In genomic region chrX:47618923-47619485, GRCh38 we compare ENCODE assay signal across 2 cellular contexts.
TF ChIP-seq lines count a peak whose summit lies in the region.

No MANE protein-coding gene starts in this region.

TF ChIP-seq in HEK293T, 16 proteins besides CTCF, POLR2A, EP300 and RAD21:
- TF ChIP-seq BHLHE40 (IDR thresholded peaks at IDR 0.05; ENCODE audit: borderline replicate concordance): no peak
- no peak for TF ChIP-seq HDGF (IDR thresholded peaks at IDR 0.05; ENCODE audit: borderline replicate concordance)
- TF ChIP-seq CTBP1 (IDR thresholded peaks at IDR 0.05; ENCODE audit: borderline replicate concordance): no peak
- TF ChIP-seq NFRKB (IDR thresholded peaks at IDR 0.05): no peak
- no peak for TF ChIP-seq SP1 (IDR thresholded peaks at IDR 0.05)
- no peak for TF ChIP-seq TARDBP (IDR thresholded peaks at IDR 0.05)
- TF ChIP-seq FOXM1 (IDR thresholded peaks at IDR 0.05; ENCODE audit: borderline replicate concordance): no peak
- TF ChIP-seq FOXK2 (IDR thresholded peaks at IDR 0.05): no peak
- no peak for TF ChIP-seq ARNT (IDR thresholded peaks at IDR 0.05)
- TF ChIP-seq SUZ12 (IDR thresholded peaks at IDR 0.05): no peak
- TF ChIP-seq FOXA1 (IDR thresholded peaks at IDR 0.05): no peak
- no peak for TF ChIP-seq ELF4 (IDR thresholded peaks at IDR 0.05)
- no peak for TF ChIP-seq PKNOX1 (IDR thresholded peaks at IDR 0.05)

TF ChIP-seq in HepG2, 621 proteins besides CTCF, POLR2A, EP300 and RAD21:
- no peak for TF ChIP-seq ZNF589 (CRISPR knock-in tag; conservative IDR thresholded peaks at IDR 0.05)
